Comparison of ENCODE assay signal across 20 cellular contexts in the genomic region with DNA sequence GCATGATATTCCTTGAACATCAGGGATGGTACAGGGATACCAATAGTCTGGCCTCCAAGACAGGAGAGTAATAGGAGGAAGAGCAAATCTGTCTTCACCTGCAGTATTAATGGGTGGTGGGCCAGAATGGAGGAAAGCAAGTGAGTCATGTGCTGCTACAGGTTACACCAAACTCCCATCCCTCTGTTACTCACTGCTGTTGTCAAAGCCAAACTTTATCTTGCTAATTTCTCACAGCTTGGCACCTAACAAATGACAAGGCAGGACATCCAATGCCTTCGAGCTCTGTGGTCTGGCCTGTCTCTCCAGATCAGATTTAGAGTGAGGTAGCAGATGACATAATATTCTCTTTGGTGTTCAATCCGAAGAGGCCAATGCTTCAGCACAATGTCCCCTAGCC. TPM values are rescaled to one million over a fixed set of nuclear protein-coding genes. Genes with fewer than 3 reads are reported as not detected.
DNase-seq lines count a peak whose midpoint lies in the region; FAIRE-seq and TF ChIP-seq lines count a peak whose summit lies in the region.
"Had no signal": no experiment of that assay in that cellular context is flagged by ENCODE, and none has a peak within 500 bp of the region (broad histone marks: within the 10 kb centered on the region; RNA-seq: fewer than 3 reads in every experiment).

No MANE protein-coding gene starts in this region.

- H3K27me3 ChIP-seq in H7 (ENCODE audit: control insufficient read depth, insufficient read depth, low read length) (peaks cover 13% of the 10 kb centered on the region), NT2/D1 (ENCODE audit: insufficient read depth, insufficient read length) (no peaks in the 10 kb centered on the region), iPS-20b (ENCODE audit: insufficient read depth, low read length) (0 out of 2 replicates have a peak, but pooled peaks cover 3% of the 10 kb centered on the region)

- no peaks in the 10 kb centered on the region for H3K36me3 Mint-ChIP-seq in glutamatergic neuron (ENCODE audit: unreplicated experiment)
- H3K36me3 Mint-ChIP-seq: CD14-positive monocyte; CD8-positive, alpha-beta T cell had no signal

- no peak for TF ChIP-seq CTCF in glutamatergic neuron (IDR thresholded peaks at IDR 0.05; ENCODE audit: partially characterized antibody, unreplicated experiment)

- H3K4me1 Mint-ChIP-seq in glutamatergic neuron (ENCODE audit: low read depth, unreplicated experiment) = peaks cover 20% of the 10 kb centered on the region

- peak; percentile 44 for FAIRE-seq in urothelium cell line (lab: Jason Lieb, UNC)
- FAIRE-seq: A549, G401.6, GM12891, HTR-8/SVneo had no signal

- DNase-seq in H7 = peak; percentile 47
- peak; percentile 42 for DNase-seq in NT2/D1 (ENCODE audit: low read depth, low spot score)
- no peak for DNase-seq in urothelium cell line (ENCODE audit: low spot score)
- DNase-seq in glutamatergic neuron = no peak
- DNase-seq in activated naive CD4-positive, alpha-beta T cell treated with anti-CD3 and anti-CD28 coated beads, Interleukin-2, amount 50 U/mL, for 16 hours = no peak
- DNase-seq in DMS 273 (lab: John Stamatoyannopoulos, UW; ENCODE audit: unreplicated experiment) = no peak
- DNase-seq: BE2C; Caco-2; CD8-positive, alpha-beta T cell; GM23248; HCEC 1CT; HFFc6; IMR-90; KBM-7 had no signal

- H3K4me3 ChIP-seq in H7 (ENCODE audit: insufficient read depth, low read depth, low read length) = no peak overlapping the region
- no peak overlapping the region for H3K4me3 ChIP-seq in NT2/D1 (ENCODE audit: insufficient read length, low read depth)
- peak overlapping the region; percentile 11; the same call in 1 of the 2 replicates for H3K4me3 ChIP-seq in iPS-20b (ENCODE audit: low read length)
- H3K4me3 ChIP-seq: A549, GM23248 had no signal

- no peak overlapping the region for H3K27ac Mint-ChIP-seq in glutamatergic neuron (ENCODE audit: unreplicated experiment)
- H3K27ac Mint-ChIP-seq: CD14-positive monocyte; CD8-positive, alpha-beta T cell; HFFc6 had no signal

- H3K9me3 ChIP-seq in NT2/D1 (ENCODE audit: insufficient read depth, low read length) (no peaks in the 10 kb centered on the region), iPS-20b (ENCODE audit: insufficient read depth, low read depth, low read length) (no peaks in the 10 kb centered on the region)
- H3K9me3 ChIP-seq: A549, BE2C, Caco-2 had no signal

- no peak overlapping the region for H3K27ac ChIP-seq in iPS-20b (ENCODE audit: low read length)
- H3K27ac ChIP-seq: A549, GM23248 had no signal

- H3K9ac ChIP-seq in NT2/D1 (ENCODE audit: insufficient read length, low read depth) = no peak overlapping the region
- H3K9ac ChIP-seq in iPS-20b (ENCODE audit: low read depth, low read length) = no peak overlapping the region
- H3K9ac ChIP-seq: GM23248 had no signal

- no peaks in the 10 kb centered on the region for H3K27me3 Mint-ChIP-seq in glutamatergic neuron (ENCODE audit: unreplicated experiment)

- no peak overlapping the region for H3K4me3 Mint-ChIP-seq in glutamatergic neuron (ENCODE audit: unreplicated experiment)
- H3K4me3 Mint-ChIP-seq: CD14-positive monocyte; CD8-positive, alpha-beta T cell; HFFc6 had no signal

- H3K4me1 ChIP-seq in NT2/D1 (ENCODE audit: insufficient read depth, insufficient read length) (peaks cover 3% of the 10 kb centered on the region), iPS-20b (ENCODE audit: insufficient read depth, low read length) (peaks cover 39% of the 10 kb centered on the region)
- H3K4me1 ChIP-seq: A549, BE2C, Caco-2 had no signal

- H3K36me3 ChIP-seq in H7 (replicated peaks; ENCODE audit: control insufficient read depth, insufficient read depth, low read length) (no peaks in the 10 kb centered on the region), NT2/D1 (ENCODE audit: insufficient read depth, insufficient read length, low read length) (no peaks in the 10 kb centered on the region), iPS-20b (ENCODE audit: insufficient read depth, low read depth, low read length) (no peaks in the 10 kb centered on the region)
- H3K36me3 ChIP-seq: BE2C had no signal

- no peaks in the 10 kb centered on the region for H3K9me3 Mint-ChIP-seq in glutamatergic neuron (ENCODE audit: unreplicated experiment)
- H3K9me3 Mint-ChIP-seq: CD8-positive, alpha-beta T cell; HFFc6 had no signal

RNA-seq across cellular contexts. Expression of a gene that starts 26.8 kb away (rescaled TPM):
- total RNA-seq in H7 (2014; rRNA removed; shearing (Covaris generic)) = 0.44 and 0.59 TPM in 2 replicates
- total RNA-seq in glutamatergic neuron (ENCODE audit: unreplicated experiment) = 2.2 TPM
- total RNA-seq: CD8-positive, alpha-beta T cell; IMR-90 had no signal

Comparison
In these comparisons a context has a peak if more than half of its experiments do, and no peak if none do; other contexts are left out.
1. DNase-seq: peak in H7 (single experiment) and NT2/D1 (single experiment); none in urothelium cell line (single experiment), glutamatergic neuron (single experiment), activated naive CD4-positive, alpha-beta T cell treated with anti-CD3 and anti-CD28 coated beads, Interleukin-2, amount 50 U/mL, for 16 hours (single experiment) and DMS 273 (single experiment).